In genomic region chr18:7567487-7568425, GRCh38 we compare ENCODE assay signal across 1 cellular context.
TF ChIP-seq lines count a peak whose summit lies in the region.

No MANE protein-coding gene starts in this region.

TF ChIP-seq in SK-N-SH, 30 proteins besides CTCF, POLR2A, EP300 and RAD21 (continued from another document):
- no peak for TF ChIP-seq PBX3 (IDR thresholded peaks at IDR 0.05)
TF ChIP-seq in SK-N-SH: peak in this region for 0.
